10 cellular contexts compared by ENCODE assay signal in the genomic region with DNA sequence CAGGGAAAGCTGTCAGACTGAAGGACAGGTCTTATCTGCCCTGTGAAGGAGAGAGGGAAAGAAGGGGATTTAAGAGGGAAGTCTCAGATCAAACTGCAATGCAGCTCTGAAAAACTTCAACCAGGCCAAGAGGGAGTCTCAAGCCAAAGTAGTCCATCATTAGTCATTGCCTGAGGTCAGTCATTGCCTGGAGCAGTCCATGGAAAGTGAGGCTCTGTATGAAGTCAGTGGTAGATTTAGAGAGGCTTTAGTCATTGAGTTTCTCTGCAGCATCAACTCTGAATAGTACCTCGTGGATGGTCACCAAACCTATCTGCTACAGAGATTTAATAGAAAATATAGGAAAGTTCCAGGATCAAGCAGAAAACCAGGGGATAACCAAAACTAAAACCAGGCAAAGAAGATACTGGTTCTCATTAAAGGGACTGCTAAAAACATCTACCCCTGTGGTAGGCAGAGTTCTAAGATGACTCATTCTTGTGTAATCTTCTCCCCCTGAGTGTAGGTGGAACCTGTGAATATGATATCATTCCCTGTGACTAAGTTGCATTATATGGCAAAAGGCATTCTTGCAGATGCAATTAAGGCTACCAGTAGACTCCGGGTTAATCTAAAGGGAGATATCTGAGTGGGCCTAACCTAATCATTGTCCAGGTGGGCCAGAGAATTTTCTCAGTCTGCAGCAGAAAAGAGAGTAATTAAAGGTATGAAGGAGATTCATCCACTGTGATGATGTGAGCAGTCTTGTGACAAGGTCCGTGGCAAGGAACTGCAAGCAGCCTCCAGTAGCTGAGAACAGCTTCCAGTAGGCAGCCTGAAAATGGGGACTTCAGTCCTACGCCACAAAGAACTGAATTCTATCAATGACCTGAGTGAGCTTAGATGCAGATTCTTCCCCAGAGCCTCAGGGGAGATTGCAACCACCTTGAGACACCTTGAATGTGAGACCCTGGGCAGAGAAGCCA.
DNase-seq lines count a peak whose midpoint lies in the region; ATAC-seq, FAIRE-seq and TF ChIP-seq lines count a peak whose summit lies in the region.
"Had no signal": no experiment of that assay in that cellular context is flagged by ENCODE, and none has a peak within 500 bp of the region (broad histone marks: within the 10 kb centered on the region; RNA-seq: fewer than 3 reads in every experiment).

No MANE protein-coding gene starts in this region.

- intact Hi-C loops in CD14-positive monocyte (cut with micrococcal nuclease): no loop called here

- H3K36me3 Mint-ChIP-seq in CD14-positive monocyte: no peaks in the 10 kb centered on the region
- H3K36me3 Mint-ChIP-seq: activated naive CD8-positive, alpha-beta T cell had no signal

- TF ChIP-seq POLR2A in GM12892 (IDR thresholded peaks at IDR 0.05; ENCODE audit: low read depth, low read length): no peak

- TF ChIP-seq CTCF in omental fat pad (IDR thresholded peaks at IDR 0.05) (no peak), CD14-positive monocyte (IDR thresholded peaks at IDR 0.05) (no peak)

- DNase-seq in SW480 (ENCODE audit: low spot score) (peak; percentile 64), omental fat pad (ENCODE audit: low spot score) (no peak), GM19240 (ENCODE audit: insufficient read length, low spot score) (no peak), GM12892 (ENCODE audit: insufficient read length) (no peak), CD14-positive monocyte (ENCODE audit: low spot score) (no peak)
- no peak for DNase-seq in stimulated activated CD4-positive, alpha-beta T cell treated with anti-CD3 and anti-CD28 coated beads, Interleukin-2, amount 100 ng/mL, for 48 hours

- no peak overlapping the region for H3K27ac Mint-ChIP-seq in CD14-positive monocyte
- H3K27ac Mint-ChIP-seq: activated naive CD8-positive, alpha-beta T cell had no signal

- peak overlapping the region in 1 of 2 donors; percentile 32 for H3K4me3 Mint-ChIP-seq in CD14-positive monocyte
- H3K4me3 Mint-ChIP-seq: activated naive CD8-positive, alpha-beta T cell had no signal

- ATAC-seq in GM18858 (IDR thresholded peaks at IDR 0.05; ENCODE audit: unreplicated experiment) (peak; percentile 76), HG02870 (IDR thresholded peaks at IDR 0.05; ENCODE audit: unreplicated experiment) (peak; percentile 76), omental fat pad (ENCODE audit: low FRiP score) (peak; percentile 91)

- H3K4me1 Mint-ChIP-seq in CD14-positive monocyte: no peaks in the 10 kb centered on the region

- peaks cover 0 to 14% (median 4%) of the 10 kb centered on the region in 7 donors for H3K9me3 Mint-ChIP-seq in CD14-positive monocyte

- H3K27me3 Mint-ChIP-seq in CD14-positive monocyte (ENCODE audit: low read depth in 3 of 3): peaks cover 2 to 6% (median 3%) of the 10 kb centered on the region in 3 donors

- FAIRE-seq in GM12892 (lab: Jason Lieb, UNC): no peak
- FAIRE-seq: islet of Langerhans had no signal
